Comparison of ENCODE assay signal across 8 cellular contexts in genomic region chr5:45696206-45696836, GRCh38.
DNase-seq lines count a peak whose midpoint lies in the region; ATAC-seq and TF ChIP-seq lines count a peak whose summit lies in the region.

HCN1 (minus strand) TSS chr5:45696380.

- H3K27ac ChIP-seq in KMS-11, result no peak within 1 kb of the TSS
- no peak within 1 kb of the TSS for H3K27ac ChIP-seq in muscle layer of duodenum (ENCODE audit: low read length)

- 0 out of 2 replicates have a peak within 1 kb of the TSS, but pooled peaks have one; percentile 11 for H2AFZ ChIP-seq in KMS-11 (ENCODE audit: low read depth)

- H3K4me2 ChIP-seq in KMS-11, result no peak within 1 kb of the TSS

- H3K9ac ChIP-seq in KMS-11, result no peak within 1 kb of the TSS

- no peaks in the 10 kb centered on the region for H4K20me1 ChIP-seq in KMS-11 (ENCODE audit: insufficient read depth)

- no peaks in the 10 kb centered on the region for H3K9me3 ChIP-seq in muscle layer of duodenum (ENCODE audit: control insufficient read depth in 1 of 2, low read length in 2 of 2)

- peak; percentile 58 for TF ChIP-seq CTCF in KMS-11 (conservative IDR thresholded peaks at IDR 0.05; ENCODE audit: low read depth, low read length)

- H3K4me1 ChIP-seq in KMS-11 (ENCODE audit: low read depth, poor library complexity, severe bottlenecking), result no peaks in the 10 kb centered on the region
- H3K4me1 ChIP-seq in muscle layer of duodenum (ENCODE audit: control insufficient read depth in 1 of 2, insufficient read depth in 2 of 2, low read length in 2 of 2), result peaks cover 0 to 9% of the 10 kb centered on the region in 2 donors

- ATAC-seq in GM21381 (IDR thresholded peaks at IDR 0.05; ENCODE audit: unreplicated experiment), result peak; percentile 92
- no peak for ATAC-seq in HG03039 (IDR thresholded peaks at IDR 0.05; ENCODE audit: unreplicated experiment)

- H3K4me3 ChIP-seq in KMS-11 (IDR thresholded peaks at IDR 0.05; ENCODE audit: insufficient read depth, low read depth, low read length) (no peak within 1 kb of the TSS), muscle layer of duodenum (ENCODE audit: low read depth in 1 of 2, low read length in 2 of 2) (peak within 1 kb of the TSS; percentile 37 to 58)

- H3K27me3 ChIP-seq in KMS-11 (ENCODE audit: insufficient read depth, low read depth), result no peaks in the 10 kb centered on the region
- H3K27me3 ChIP-seq in muscle layer of duodenum (ENCODE audit: low read depth, low read length), result peaks cover 10% of the 10 kb centered on the region

- H3K36me3 ChIP-seq in KMS-11 (ENCODE audit: insufficient read depth) (no peaks in the 10 kb centered on the region), muscle layer of duodenum (ENCODE audit: control insufficient read depth in 1 of 2, insufficient read depth in 2 of 2, low read length in 2 of 2) (no peaks in the 10 kb centered on the region)

- DNase-seq in C1 segment of cervical spinal cord (lab: John Stamatoyannopoulos, UW), result peak in 12 of 14 donors; percentile 14 to 92 (median 46)
- peak; percentile 52 to 60 for DNase-seq in activated CD4-positive, alpha-beta T cell treated with anti-CD3 and anti-CD28 coated beads, Interleukin-2, amount 50 U/mL, for 48 hours
- peak; percentile 18 for DNase-seq in fibroblast of peridontal ligament (ENCODE audit: extremely low read depth)
- DNase-seq in superior temporal gyrus (ENCODE audit: extremely low spot score), result peak; percentile 84

- no peaks in the 10 kb centered on the region for H3K79me2 ChIP-seq in KMS-11 (ENCODE audit: insufficient read depth, low read depth)

Comparison
In these comparisons a context has a peak if more than half of its experiments do, and no peak if none do; other contexts are left out.
1. DNase-seq: peak in every context shown above with its lines; median percentile 84 in superior temporal gyrus; 56 in activated CD4-positive, alpha-beta T cell treated with anti-CD3 and anti-CD28 coated beads, Interleukin-2, amount 50 U/mL, for 48 hours; 46 in C1 segment of cervical spinal cord; 18 in fibroblast of peridontal ligament.